In the genomic region with DNA sequence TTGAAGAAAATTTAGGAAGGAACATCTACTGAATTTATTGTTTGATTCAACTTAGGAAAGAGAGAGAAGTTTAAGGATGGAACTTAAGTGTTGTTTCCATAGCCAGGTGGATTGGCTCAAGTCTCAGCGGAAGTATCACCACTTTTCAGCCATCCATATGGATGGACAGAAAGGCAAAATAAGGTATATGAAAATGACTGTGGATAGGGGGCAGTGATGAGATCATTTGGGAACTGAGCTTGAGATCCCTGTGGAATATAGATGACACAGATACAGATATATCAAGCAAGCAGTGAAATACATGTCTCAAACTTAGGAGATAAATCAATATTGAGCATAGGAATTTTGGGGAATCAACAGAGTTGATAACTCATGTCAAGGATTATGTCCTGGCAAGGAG, we compare ENCODE assay signal across 20 cellular contexts.
DNase-seq lines count a peak whose midpoint lies in the region; ATAC-seq, FAIRE-seq and TF ChIP-seq lines count a peak whose summit lies in the region.
"Had no signal": no experiment of that assay in that cellular context is flagged by ENCODE, and none has a peak within 500 bp of the region (broad histone marks: within the 10 kb centered on the region; RNA-seq: fewer than 3 reads in every experiment).

No MANE protein-coding gene starts in this region.

- in situ Hi-C loops in SK-MEL-5 (cut with HindIII; ENCODE audit: low pct_unique_long_range_greater_than_20kb, low sequenced_read_pairs), result no loop called here

- no peak overlapping the region for H3K27ac ChIP-seq in GM23338 (ENCODE audit: low read depth)
- H3K27ac ChIP-seq in foreskin keratinocyte, result no peak overlapping the region
- H3K27ac ChIP-seq: 22Rv1, HL-60, Peyer's patch had no signal

- H3K9me2 ChIP-seq in GM23338 (ENCODE audit: insufficient read depth), result no peaks in the 10 kb centered on the region

- H3K79me2 ChIP-seq in GM23338 (replicated peaks; ENCODE audit: insufficient read depth), result no peaks in the 10 kb centered on the region

- no peak for ATAC-seq in GM23338
- ATAC-seq in foreskin keratinocyte, result no peak
- ATAC-seq in HG02970 (IDR thresholded peaks at IDR 0.05; ENCODE audit: low FRiP score, unreplicated experiment), result no peak

- H3K4me3 ChIP-seq in GM23338, result no peak overlapping the region
- H3K4me3 ChIP-seq: Peyer's patch had no signal

- H3K27ac Mint-ChIP-seq in GM23338, result no peak overlapping the region
- H3K27ac Mint-ChIP-seq: CD14-positive monocyte had no signal

- H3K36me3 ChIP-seq in GM23338 (ENCODE audit: insufficient read depth), result no peaks in the 10 kb centered on the region
- H3K36me3 ChIP-seq: Peyer's patch had no signal

- no peaks in the 10 kb centered on the region for H3K27me3 Mint-ChIP-seq in GM23338 (ENCODE audit: insufficient read depth, low read depth, poor library complexity)

- no peaks in the 10 kb centered on the region for H3K27me3 ChIP-seq in GM23338 (ENCODE audit: insufficient read depth)
- H3K27me3 ChIP-seq in foreskin keratinocyte, result no peaks in the 10 kb centered on the region
- H3K27me3 ChIP-seq: Peyer's patch had no signal

- no peaks in the 10 kb centered on the region for H4K20me1 ChIP-seq in GM23338 (replicated peaks; ENCODE audit: insufficient read depth)

- no peak overlapping the region for H3K4me2 ChIP-seq in GM23338

- H3K4me1 ChIP-seq in GM23338 (ENCODE audit: insufficient read depth), result no peaks in the 10 kb centered on the region
- no peaks in the 10 kb centered on the region for H3K4me1 ChIP-seq in foreskin keratinocyte
- H3K4me1 ChIP-seq: Caco-2, Peyer's patch had no signal

- DNase-seq in DMS 273 (lab: John Stamatoyannopoulos, UW; ENCODE audit: unreplicated experiment) (peak; percentile 7), DMS 273 treated with DMSO at 0.1 percent for 48 hours (lab: John Stamatoyannopoulos, UW) (no peak), GM23338 (ENCODE audit: low spot score) (peak; percentile 5), SK-MEL-5 (ENCODE audit: low read depth, low spot score) (peak; percentile 10), foreskin keratinocyte (no peak), RKO (ENCODE audit: low spot score) (no peak), frontal cortex (ENCODE audit: low spot score in 2 of 2) (no peak)
- DNase-seq: Caco-2, KBM-7, NCI-H1048, NCI-H146, NCI-H2081 treated with DMSO at 0.1 percent for 48 hours, NCI-H2227 treated with DMSO at 0.1 percent for 48 hours, Peyer's patch, SHP77 had no signal

- no peaks in the 10 kb centered on the region for H3K9me3 Mint-ChIP-seq in GM23338
- H3K9me3 Mint-ChIP-seq: CD14-positive monocyte had no signal

- H3F3A ChIP-seq in GM23338 (replicated peaks; ENCODE audit: low read depth), result no peaks in the 10 kb centered on the region

- no peaks in the 10 kb centered on the region for H3K36me3 Mint-ChIP-seq in GM23338 (ENCODE audit: low read depth)
- H3K36me3 Mint-ChIP-seq: CD14-positive monocyte had no signal

- peak; percentile 47 to 48 for TF ChIP-seq CTCF in GM23338 (conservative IDR thresholded peaks at IDR 0.05; ENCODE audit: low read depth in 2 of 2)
- TF ChIP-seq CTCF in foreskin keratinocyte (conservative IDR thresholded peaks at IDR 0.05), result peak; percentile 33

- no peak overlapping the region; the same call in 1 of the 2 replicates for H2AFZ ChIP-seq in GM23338

- no peak overlapping the region for H3K4me3 Mint-ChIP-seq in GM23338
- H3K4me3 Mint-ChIP-seq: CD14-positive monocyte had no signal

- peaks cover 2% of the 10 kb centered on the region; the same call in 2 of the 3 replicates for H3K4me1 Mint-ChIP-seq in GM23338
- H3K4me1 Mint-ChIP-seq: CD14-positive monocyte had no signal

- no peak for FAIRE-seq in frontal cortex (lab: Jason Lieb, UNC)
- FAIRE-seq: H54 had no signal

TF ChIP-seq in GM23338, 12 proteins besides CTCF, POLR2A, EP300 and RAD21 (continues in another document):
- TF ChIP-seq POLR2AphosphoS5 (IDR thresholded peaks at IDR 0.05; ENCODE audit: low read depth) (no peak), STAT1 (IDR thresholded peaks at IDR 0.05; ENCODE audit: unreplicated experiment) (no peak), NANOG (IDR thresholded peaks at IDR 0.05; ENCODE audit: borderline replicate concordance) (no peak), ETS1 (IDR thresholded peaks at IDR 0.05) (no peak), CREB1 (CRISPR knock-in tag; IDR thresholded peaks at IDR 0.05; ENCODE audit: low read depth) (no peak), ZNF114 (CRISPR knock-in tag; IDR thresholded peaks at IDR 0.05) (no peak), JUNB (IDR thresholded peaks at IDR 0.05; ENCODE audit: unreplicated experiment) (no peak), ZNF331 (CRISPR knock-in tag; IDR thresholded peaks at IDR 0.05; ENCODE audit: low read depth) (no peak), EZH2phosphoT487 (IDR thresholded peaks at IDR 0.05; ENCODE audit: unreplicated experiment) (no peak)
- TF ChIP-seq, protein P1, sequence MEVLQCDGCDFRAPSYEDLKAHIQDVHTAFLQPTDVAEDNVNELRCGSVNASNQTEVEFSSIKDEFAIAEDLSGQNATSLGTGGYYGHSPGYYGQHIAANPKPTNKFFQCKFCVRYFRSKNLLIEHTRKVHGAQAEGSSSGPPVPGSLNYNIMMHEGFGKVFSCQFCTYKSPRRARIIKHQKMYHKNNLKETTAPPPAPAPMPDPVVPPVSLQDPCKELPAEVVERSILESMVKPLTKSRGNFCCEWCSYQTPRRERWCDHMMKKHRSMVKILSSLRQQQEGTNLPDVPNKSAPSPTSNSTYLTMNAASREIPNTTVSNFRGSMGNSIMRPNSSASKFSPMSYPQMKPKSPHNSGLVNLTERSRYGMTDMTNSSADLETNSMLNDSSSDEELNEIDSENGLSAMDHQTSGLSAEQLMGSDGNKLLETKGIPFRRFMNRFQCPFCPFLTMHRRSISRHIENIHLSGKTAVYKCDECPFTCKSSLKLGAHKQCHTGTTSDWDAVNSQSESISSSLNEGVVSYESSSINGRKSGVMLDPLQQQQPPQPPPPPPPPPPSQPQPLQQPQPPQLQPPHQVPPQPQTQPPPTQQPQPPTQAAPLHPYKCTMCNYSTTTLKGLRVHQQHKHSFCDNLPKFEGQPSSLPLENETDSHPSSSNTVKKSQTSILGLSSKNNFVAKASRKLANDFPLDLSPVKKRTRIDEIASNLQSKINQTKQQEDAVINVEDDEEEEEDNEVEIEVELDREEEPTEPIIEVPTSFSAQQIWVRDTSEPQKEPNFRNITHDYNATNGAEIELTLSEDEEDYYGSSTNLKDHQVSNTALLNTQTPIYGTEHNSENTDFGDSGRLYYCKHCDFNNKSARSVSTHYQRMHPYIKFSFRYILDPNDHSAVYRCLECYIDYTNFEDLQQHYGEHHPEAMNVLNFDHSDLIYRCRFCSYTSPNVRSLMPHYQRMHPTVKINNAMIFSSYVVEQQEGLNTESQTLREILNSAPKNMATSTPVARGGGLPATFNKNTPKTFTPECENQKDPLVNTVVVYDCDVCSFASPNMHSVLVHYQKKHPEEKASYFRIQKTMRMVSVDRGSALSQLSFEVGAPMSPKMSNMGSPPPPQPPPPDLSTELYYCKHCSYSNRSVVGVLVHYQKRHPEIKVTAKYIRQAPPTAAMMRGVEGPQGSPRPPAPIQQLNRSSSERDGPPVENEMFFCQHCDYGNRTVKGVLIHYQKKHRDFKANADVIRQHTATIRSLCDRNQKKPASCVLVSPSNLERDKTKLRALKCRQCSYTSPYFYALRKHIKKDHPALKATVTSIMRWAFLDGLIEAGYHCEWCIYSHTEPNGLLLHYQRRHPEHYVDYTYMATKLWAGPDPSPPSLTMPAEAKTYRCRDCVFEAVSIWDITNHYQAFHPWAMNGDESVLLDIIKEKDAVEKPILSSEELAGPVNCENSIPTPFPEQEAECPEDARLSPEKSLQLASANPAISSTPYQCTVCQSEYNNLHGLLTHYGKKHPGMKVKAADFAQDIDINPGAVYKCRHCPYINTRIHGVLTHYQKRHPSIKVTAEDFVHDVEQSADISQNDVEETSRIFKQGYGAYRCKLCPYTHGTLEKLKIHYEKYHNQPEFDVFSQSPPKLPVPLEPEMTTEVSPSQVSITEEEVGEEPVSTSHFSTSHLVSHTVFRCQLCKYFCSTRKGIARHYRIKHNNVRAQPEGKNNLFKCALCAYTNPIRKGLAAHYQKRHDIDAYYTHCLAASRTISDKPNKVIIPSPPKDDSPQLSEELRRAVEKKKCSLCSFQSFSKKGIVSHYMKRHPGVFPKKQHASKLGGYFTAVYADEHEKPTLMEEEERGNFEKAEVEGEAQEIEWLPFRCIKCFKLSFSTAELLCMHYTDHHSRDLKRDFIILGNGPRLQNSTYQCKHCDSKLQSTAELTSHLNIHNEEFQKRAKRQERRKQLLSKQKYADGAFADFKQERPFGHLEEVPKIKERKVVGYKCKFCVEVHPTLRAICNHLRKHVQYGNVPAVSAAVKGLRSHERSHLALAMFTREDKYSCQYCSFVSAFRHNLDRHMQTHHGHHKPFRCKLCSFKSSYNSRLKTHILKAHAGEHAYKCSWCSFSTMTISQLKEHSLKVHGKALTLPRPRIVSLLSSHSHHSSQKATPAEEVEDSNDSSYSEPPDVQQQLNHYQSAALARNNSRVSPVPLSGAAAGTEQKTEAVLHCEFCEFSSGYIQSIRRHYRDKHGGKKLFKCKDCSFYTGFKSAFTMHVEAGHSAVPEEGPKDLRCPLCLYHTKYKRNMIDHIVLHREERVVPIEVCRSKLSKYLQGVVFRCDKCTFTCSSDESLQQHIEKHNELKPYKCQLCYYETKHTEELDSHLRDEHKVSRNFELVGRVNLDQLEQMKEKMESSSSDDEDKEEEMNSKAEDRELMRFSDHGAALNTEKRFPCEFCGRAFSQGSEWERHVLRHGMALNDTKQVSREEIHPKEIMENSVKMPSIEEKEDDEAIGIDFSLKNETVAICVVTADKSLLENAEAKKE (CRISPR knock-in tag; IDR thresholded peaks at IDR 0.05), result no peak

Comparison
In these comparisons a context has a peak if more than half of its experiments do, and no peak if none do; other contexts are left out.
1. DNase-seq: peak in DMS 273 (single experiment), GM23338 (single experiment) and SK-MEL-5 (single experiment); none in DMS 273 treated with DMSO at 0.1 percent for 48 hours (single experiment), foreskin keratinocyte (0 of 2), RKO (single experiment) and frontal cortex (0 of 2).